ENCODE assay signal across 31 cellular contexts in genomic region chr3:112761062-112761638, GRCh38.
DNase-seq lines count a peak whose midpoint lies in the region; ATAC-seq and TF ChIP-seq lines count a peak whose summit lies in the region.
"Had no signal": no experiment of that assay in that cellular context is flagged by ENCODE, and none has a peak within 500 bp of the region (broad histone marks: within the 10 kb centered on the region; RNA-seq: fewer than 3 reads in every experiment).

No MANE protein-coding gene starts in this region.

- H3K9me3 ChIP-seq in mammary epithelial cell (replicated peaks; ENCODE audit: insufficient read depth, low read length): no peaks in the 10 kb centered on the region
- H3K9me3 ChIP-seq: esophagus muscularis mucosa had no signal

- intact Hi-C loops in MCF 10A (cut with micrococcal nuclease) (no loop called here), mammary epithelial cell (cut with micrococcal nuclease) (no loop called here), Right ventricle myocardium superior (cut with DNase I) (no loop called here)

- H3K4me3 ChIP-seq in mammary epithelial cell (replicated peaks in 1 of 3; ENCODE audit: insufficient read depth in 1 of 3, low read depth in 2 of 3, low read length in 3 of 3) (no peak overlapping the region), epithelial cell of esophagus (ENCODE audit: low read length) (no peak overlapping the region)
- H3K4me3 ChIP-seq: cardiac muscle cell, coronary artery, esophagus muscularis mucosa, hepatocyte, thoracic aorta had no signal

- POLR2A ChIA-PET in MCF 10A (lab: Yijun Ruan, JAX): interaction anchor here (1.6 kb wide), 2 partner anchors 11 to 13 kb away, joined by 4 to 6 read pairs; no protein-coding TSS in a partner anchor

- in situ Hi-C loops in mammary epithelial cell (cut with MboI; ENCODE audit: low sequenced_read_pairs in 2 of 2): no loop called here

- no peaks in the 10 kb centered on the region for H3K79me2 ChIP-seq in mammary epithelial cell (ENCODE audit: insufficient read depth, low read length)
- H3K79me2 ChIP-seq: hepatocyte had no signal

- ATAC-seq in SK-N-SH treated with all-trans-retinoic acid at 6 μM for 48 hours: peak; percentile 34; the same call in 1 of the 3 replicates
- no peak for ATAC-seq in Right ventricle myocardium superior (ENCODE audit: poor library complexity)
- ATAC-seq in HG02981 (IDR thresholded peaks at IDR 0.05; ENCODE audit: unreplicated experiment): no peak
- ATAC-seq in natural killer cell treated with Interleukin-12 subunit alpha and Interleukin-12 subunit beta and Interleukin-15 and Interleukin-18, amount 100 ng/mL, for 72 hours: no peak
- ATAC-seq: activated CD8-positive, alpha-beta T cell treated with anti-CD3 and anti-CD28 coated beads for 36 hours; left colon had no signal

- H3K9ac ChIP-seq in mammary epithelial cell (ENCODE audit: insufficient read depth, low read length): no peak overlapping the region

- TF ChIP-seq CTCF in MCF 10A (IDR thresholded peaks at IDR 0.05; ENCODE audit: unreplicated experiment) (no peak), mammary epithelial cell (conservative IDR thresholded peaks at IDR 0.05 in 1 of 2, IDR thresholded peaks at IDR 0.05 in 1 of 2; ENCODE audit: extremely low read depth in 1 of 2, insufficient read depth in 1 of 2, low read depth in 1 of 2, low read length in 2 of 2) (no peak), epithelial cell of esophagus (IDR thresholded peaks at IDR 0.05; ENCODE audit: insufficient read depth, low read depth, low read length, missing control alignments) (no peak)

- H3K27me3 Mint-ChIP-seq in MCF 10A (ENCODE audit: insufficient read depth, unreplicated experiment): no peaks in the 10 kb centered on the region
- no peaks in the 10 kb centered on the region for H3K27me3 Mint-ChIP-seq in natural killer cell treated with Interleukin-12 subunit alpha and Interleukin-12 subunit beta and Interleukin-15 and Interleukin-18, amount 100 ng/mL, for 72 hours
- H3K27me3 Mint-ChIP-seq: activated CD8-positive, alpha-beta T cell treated with anti-CD3 and anti-CD28 coated beads for 36 hours; CD4-positive, CD25-positive, alpha-beta regulatory T cell had no signal

- H3K4me1 Mint-ChIP-seq in MCF 10A (ENCODE audit: insufficient read depth, unreplicated experiment): no peaks in the 10 kb centered on the region
- no peaks in the 10 kb centered on the region for H3K4me1 Mint-ChIP-seq in natural killer cell treated with Interleukin-12 subunit alpha and Interleukin-12 subunit beta and Interleukin-15 and Interleukin-18, amount 100 ng/mL, for 72 hours (ENCODE audit: low read depth in 2 of 2)
- H3K4me1 Mint-ChIP-seq: CD4-positive, CD25-positive, alpha-beta regulatory T cell; endodermal cell; nephron progenitor cell had no signal

- BruUV-seq in MCF 10A (replicated peaks; lab: Mats Ljungman, UMichigan): no TSS peak
- BruUV-seq in mammary epithelial cell (replicated peaks; lab: Mats Ljungman, UMichigan): no TSS peak

- dilution Hi-C loops in mammary epithelial cell (cut with HindIII; ENCODE audit: low sequenced_read_pairs): no loop called here

- no peaks in the 10 kb centered on the region for H4K20me1 ChIP-seq in mammary epithelial cell (ENCODE audit: insufficient read depth, low read length)

- DNase-seq in MCF 10A (ENCODE audit: unreplicated experiment) (peak; percentile 5), mammary epithelial cell (no peak), epithelial cell of esophagus (ENCODE audit: low read depth) (peak; percentile 43), SIG-M5 treated with dmso at 0.1 percent for 504 hours (lab: John Stamatoyannopoulos, UW; ENCODE audit: unreplicated experiment) (no peak), Right ventricle myocardium superior (no peak)
- no peak for DNase-seq in natural killer cell treated with Interleukin-12 subunit alpha and Interleukin-12 subunit beta and Interleukin-15 and Interleukin-18, amount 100 ng/mL, for 72 hours (ENCODE audit: low spot score)
- DNase-seq: activated CD4-positive, alpha-beta T cell treated with anti-CD3 and anti-CD28 coated beads for 1 hour; activated CD8-positive, alpha-beta memory T cell treated with anti-CD3 and anti-CD28 coated beads, Interleukin-2, amount 50 U/mL, for 48 hours; activated CD8-positive, alpha-beta T cell treated with anti-CD3 and anti-CD28 coated beads for 36 hours; activated naive CD4-positive, alpha-beta T cell treated with anti-CD3 and anti-CD28 coated beads for 36 hours; amygdala; Calu3; CD4-positive, CD25-positive, alpha-beta regulatory T cell; DMS79 treated with DMSO at 0.1 percent for 48 hours; endodermal cell; left colon; NCI-H1417; NCI-H2081; NCI-H345; NCI-H69; nephron progenitor cell; SHP77; stimulated activated naive CD4-positive, alpha-beta T cell treated with Interleukin-2 at 50 U/mL for 16 hours had no signal

- H3K4me3 Mint-ChIP-seq in MCF 10A (ENCODE audit: unreplicated experiment): no peak overlapping the region
- H3K4me3 Mint-ChIP-seq in natural killer cell treated with Interleukin-12 subunit alpha and Interleukin-12 subunit beta and Interleukin-15 and Interleukin-18, amount 100 ng/mL, for 72 hours: no peak overlapping the region
- H3K4me3 Mint-ChIP-seq: activated CD8-positive, alpha-beta T cell treated with anti-CD3 and anti-CD28 coated beads for 36 hours; activated naive CD4-positive, alpha-beta T cell treated with anti-CD3 and anti-CD28 coated beads for 36 hours; activated T-helper 1 cell treated with anti-CD3 and anti-CD28 coated beads, Interleukin-12 subunit alpha, Interleukin-12 subunit beta, Interleukin-2, Interleukin-4 antibody, amounts not matched to agents 30 ng/mL and 10 ng/mL and 1 ng/mL, durations not matched to agents 14 hours and 24 hours and 36 hours; CD4-positive, CD25-positive, alpha-beta regulatory T cell; endodermal cell; nephron progenitor cell had no signal

- H3K36me3 ChIP-seq in mammary epithelial cell (ENCODE audit: insufficient read depth, low read length): no peaks in the 10 kb centered on the region
- H3K36me3 ChIP-seq: cardiac muscle cell, esophagus muscularis mucosa, thoracic aorta had no signal

- H3K9me3 Mint-ChIP-seq in MCF 10A (ENCODE audit: unreplicated experiment): no peaks in the 10 kb centered on the region
- H3K9me3 Mint-ChIP-seq in natural killer cell treated with Interleukin-12 subunit alpha and Interleukin-12 subunit beta and Interleukin-15 and Interleukin-18, amount 100 ng/mL, for 72 hours: no peaks in the 10 kb centered on the region

- no peak overlapping the region for H3K27ac Mint-ChIP-seq in MCF 10A (ENCODE audit: low read depth, unreplicated experiment)
- H3K27ac Mint-ChIP-seq in natural killer cell treated with Interleukin-12 subunit alpha and Interleukin-12 subunit beta and Interleukin-15 and Interleukin-18, amount 100 ng/mL, for 72 hours: no peak overlapping the region
- H3K27ac Mint-ChIP-seq: activated CD8-positive, alpha-beta T cell treated with anti-CD3 and anti-CD28 coated beads for 36 hours; activated naive CD4-positive, alpha-beta T cell treated with anti-CD3 and anti-CD28 coated beads for 36 hours; activated T-helper 1 cell treated with anti-CD3 and anti-CD28 coated beads, Interleukin-12 subunit alpha, Interleukin-12 subunit beta, Interleukin-2, Interleukin-4 antibody, amounts not matched to agents 30 ng/mL and 10 ng/mL and 1 ng/mL, durations not matched to agents 14 hours and 24 hours and 36 hours; CD4-positive, CD25-positive, alpha-beta regulatory T cell; endodermal cell had no signal

- H3K36me3 Mint-ChIP-seq in MCF 10A (ENCODE audit: insufficient read depth, unreplicated experiment): no peaks in the 10 kb centered on the region
- no peaks in the 10 kb centered on the region for H3K36me3 Mint-ChIP-seq in natural killer cell treated with Interleukin-12 subunit alpha and Interleukin-12 subunit beta and Interleukin-15 and Interleukin-18, amount 100 ng/mL, for 72 hours

- H3K27ac ChIP-seq in mammary epithelial cell (ENCODE audit: insufficient read depth, low read depth, low read length): no peak overlapping the region
- H3K27ac ChIP-seq: cardiac muscle cell, coronary artery, esophagus muscularis mucosa, hepatocyte, thoracic aorta had no signal

- H3K4me1 ChIP-seq in mammary epithelial cell (ENCODE audit: insufficient read depth, low read length): no peaks in the 10 kb centered on the region
- H3K4me1 ChIP-seq: esophagus muscularis mucosa had no signal

- H3K27me3 ChIP-seq in mammary epithelial cell (ENCODE audit: insufficient read depth, low read length): no peaks in the 10 kb centered on the region
- H3K27me3 ChIP-seq: cardiac muscle cell, esophagus muscularis mucosa, hepatocyte had no signal

- CTCF ChIA-PET in MCF 10A (lab: Yijun Ruan, JAX) (interaction anchor here (1.0 to 1.2 kb wide), 4 partner anchors 15 to 55 kb away, joined by 3 to 4 read pairs (median 4); no protein-coding TSS in a partner anchor), mammary epithelial cell (lab: Charles Lee; ENCODE audit: low non-redundant PET) (no interaction called here)

- no peak overlapping the region for H3K4me2 ChIP-seq in mammary epithelial cell (ENCODE audit: insufficient read depth, low read depth, low read length)
- H3K4me2 ChIP-seq: hepatocyte had no signal

- no peak overlapping the region for H2AFZ ChIP-seq in mammary epithelial cell (ENCODE audit: low read depth, low read length)
- H2AFZ ChIP-seq: hepatocyte had no signal

TF ChIP-seq in SK-N-SH treated with all-trans-retinoic acid at 6 μM for 48 hours, 23 proteins besides CTCF, POLR2A, EP300 and RAD21 (continues in another document):
- TF ChIP-seq POU6F1 (CRISPR knock-in tag; IDR thresholded peaks at IDR 0.05; ENCODE audit: borderline replicate concordance, low read depth): no peak

Comparison
In these comparisons a context has a peak if more than half of its experiments do, and no peak if none do; other contexts are left out.
1. DNase-seq: peak in MCF 10A (single experiment) and epithelial cell of esophagus (single experiment); none in mammary epithelial cell (single experiment), SIG-M5 treated with dmso at 0.1 percent for 504 hours (single experiment), Right ventricle myocardium superior (single experiment) and natural killer cell treated with Interleukin-12 subunit alpha and Interleukin-12 subunit beta and Interleukin-15 and Interleukin-18, amount 100 ng/mL, for 72 hours (single experiment).